10 cellular contexts compared by ENCODE assay signal in the genomic region with DNA sequence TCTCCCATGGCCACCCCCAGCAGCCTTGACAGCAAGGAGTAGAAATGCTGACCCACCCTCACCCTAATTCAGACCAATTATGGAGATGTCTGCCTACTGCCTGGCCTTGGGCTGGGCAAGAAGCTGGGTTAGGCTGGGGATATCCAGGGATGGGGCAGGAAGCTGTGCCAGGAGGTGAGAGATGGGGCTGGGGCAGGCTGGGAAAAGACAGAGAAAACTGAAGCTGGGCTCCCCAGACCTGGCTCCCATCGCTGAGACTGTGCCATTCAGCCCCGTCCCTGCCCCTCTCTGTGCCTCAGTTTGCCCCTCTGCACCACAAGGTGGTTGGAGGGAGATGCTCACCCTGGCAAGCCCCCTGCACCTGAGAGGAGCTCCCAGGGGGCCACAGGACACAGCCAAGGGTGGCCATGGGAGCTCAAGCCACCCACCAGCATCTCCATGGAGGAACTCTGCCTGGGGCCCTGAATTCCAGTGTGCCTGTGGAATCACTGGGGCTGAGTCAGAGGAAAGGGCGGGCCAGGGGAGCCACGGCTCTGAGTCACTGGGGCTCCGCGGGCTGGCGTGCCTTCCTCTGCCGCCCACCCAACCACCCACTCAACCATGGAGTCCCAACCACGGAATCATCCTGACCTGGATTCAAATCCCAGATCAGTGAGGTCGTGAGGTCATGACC. TPM values are rescaled to one million over a fixed set of nuclear protein-coding genes. Genes with fewer than 3 reads are reported as not detected.
DNase-seq lines count a peak whose midpoint lies in the region; ATAC-seq and TF ChIP-seq lines count a peak whose summit lies in the region.
"Had no signal": no experiment of that assay in that cellular context is flagged by ENCODE, and none has a peak within 500 bp of the region (broad histone marks: within the 10 kb centered on the region; RNA-seq: fewer than 3 reads in every experiment).

No MANE protein-coding gene starts in this region.

- POLR2A ChIA-PET in SK-N-SH (lab: Yijun Ruan, JAX) = no interaction called here

- H3K36me3 ChIP-seq in SK-N-SH (replicated peaks in 1 of 2; ENCODE audit: control insufficient read depth in 1 of 2, insufficient read depth in 2 of 2, low read length in 1 of 2) = no peaks in the 10 kb centered on the region
- no peaks in the 10 kb centered on the region for H3K36me3 ChIP-seq in tibial nerve

- ATAC-seq in left ventricle myocardium superior (peak; percentile 44), Right ventricle myocardium inferior (no peak), foreskin keratinocyte (peak; percentile 71), GM19023 (IDR thresholded peaks at IDR 0.05; ENCODE audit: unreplicated experiment) (no peak), GM18861 (IDR thresholded peaks at IDR 0.05; ENCODE audit: unreplicated experiment) (no peak), HG02852 (IDR thresholded peaks at IDR 0.05; ENCODE audit: unreplicated experiment) (no peak)

- no peaks in the 10 kb centered on the region for H4K20me1 ChIP-seq in SK-N-SH (ENCODE audit: insufficient read depth)

- DNase-seq in left ventricle myocardium superior (no peak), Right ventricle myocardium inferior (ENCODE audit: missing footprints) (no peak), SK-N-SH (peak; percentile 37), foreskin keratinocyte (peak; percentile 75 to 88), tibial nerve (ENCODE audit: low spot score in 2 of 2) (no peak)
- DNase-seq: DND-41, naive B cell had no signal

- H2AFZ ChIP-seq in SK-N-SH (ENCODE audit: low read depth) = peak overlapping the region; percentile 72; the same call in 1 of the 2 replicates

- H3K79me2 ChIP-seq in SK-N-SH (ENCODE audit: insufficient read depth) = no peaks in the 10 kb centered on the region

- H3F3A ChIP-seq in SK-N-SH (replicated peaks; ENCODE audit: insufficient read depth) = peaks cover 7% of the 10 kb centered on the region

- H3K9ac ChIP-seq in SK-N-SH = peak overlapping the region; percentile 43

- intact Hi-C loops in left ventricle myocardium superior (cut with micrococcal nuclease) = no loop called here
- intact Hi-C loops in Right ventricle myocardium inferior (cut with DNase I) = no loop called here

- TF ChIP-seq RAD21 in SK-N-SH (IDR thresholded peaks at IDR 0.05; ENCODE audit: low read length) = no peak

- H3K27ac ChIP-seq in SK-N-SH (ENCODE audit: low read depth in 2 of 2, low read length in 1 of 2) (peak overlapping the region in 1 of 2 experiments; percentile 80; a peak in 2 of 4 replicates), foreskin keratinocyte (peak overlapping the region; percentile 97), tibial nerve (peak overlapping the region in 3 of 4 donors; percentile 50 to 81 (median 52))

- H3K4me3 ChIP-seq in SK-N-SH (ENCODE audit: low read depth in 2 of 2, low read length in 1 of 2) = no peak overlapping the region
- no peak overlapping the region for H3K4me3 ChIP-seq in tibial nerve

- no peaks in the 10 kb centered on the region for H3K9me2 ChIP-seq in SK-N-SH

- peaks cover 3 to 12% of the 10 kb centered on the region in 2 experiments; a peak in 3 of 4 replicates for H3K4me1 ChIP-seq in SK-N-SH (ENCODE audit: control insufficient read depth in 1 of 2, insufficient read depth in 2 of 2, low read depth in 1 of 2, low read length in 1 of 2)
- H3K4me1 ChIP-seq in foreskin keratinocyte = peaks cover 33% of the 10 kb centered on the region
- H3K4me1 ChIP-seq in tibial nerve = peaks cover 0 to 33% (median 15%) of the 10 kb centered on the region in 4 donors

- peak overlapping the region; percentile 61 for H3K4me2 ChIP-seq in SK-N-SH

- no peak for TF ChIP-seq POLR2A in tibial nerve (IDR thresholded peaks at IDR 0.05)

- TF ChIP-seq EP300 in SK-N-SH (IDR thresholded peaks at IDR 0.05; ENCODE audit: borderline replicate concordance in 1 of 2, low read depth in 1 of 2, low read length in 1 of 2) (peak in 1 of 2 experiments; percentile 39; a peak in 1 of 4 replicates), tibial nerve (IDR thresholded peaks at IDR 0.05) (peak in 1 of 2 donors; percentile 27)

- TF ChIP-seq CTCF in SK-N-SH (IDR thresholded peaks at IDR 0.05) (no peak), foreskin keratinocyte (conservative IDR thresholded peaks at IDR 0.05) (no peak), tibial nerve (IDR thresholded peaks at IDR 0.05) (no peak)

- H3K27me3 ChIP-seq in SK-N-SH (ENCODE audit: insufficient read depth) = no peaks in the 10 kb centered on the region
- no peaks in the 10 kb centered on the region for H3K27me3 ChIP-seq in foreskin keratinocyte
- H3K27me3 ChIP-seq in tibial nerve = no peaks in the 10 kb centered on the region

- H3K9me3 ChIP-seq in SK-N-SH (no peaks in the 10 kb centered on the region), tibial nerve (no peaks in the 10 kb centered on the region)

- CTCF ChIA-PET in SK-N-SH (lab: Yijun Ruan, JAX) = interaction anchor here (0.7 to 1.5 kb wide), 2 partner anchors 14 to 42 kb away, joined by 3 to 5 read pairs; no protein-coding TSS in a partner anchor

- 29% methylated on average over 10 of the region's 10 CpGs for WGBS in SK-N-SH (ENCODE audit: low lambda C conversion rate)
- WGBS in tibial nerve, 2 donors = 18 to 40% methylated on average over 8 to 10 of the region's 10 CpGs

TF ChIP-seq in SK-N-SH, 30 proteins besides CTCF, POLR2A, EP300 and RAD21 (continues in another document):
- TF ChIP-seq GABPA (IDR thresholded peaks at IDR 0.05; ENCODE audit: low read depth) (peak; percentile 35; the same call in 1 of the 2 replicates), FOSL2 (IDR thresholded peaks at IDR 0.05; ENCODE audit: borderline replicate concordance, low read depth) (peak; percentile 97), TAF1 (IDR thresholded peaks at IDR 0.05; ENCODE audit: borderline replicate concordance, low read depth, low read length) (peak; percentile 28; the same call in 1 of the 2 replicates), TCF12 (IDR thresholded peaks at IDR 0.05) (peak; percentile 45), POLR2AphosphoS5 (IDR thresholded peaks at IDR 0.05; ENCODE audit: low read depth, low read length) (peak; percentile 41; the same call in 1 of the 2 replicates), MXI1 (IDR thresholded peaks at IDR 0.05; ENCODE audit: low read depth, low read length) (no peak), RXRA (IDR thresholded peaks at IDR 0.05; ENCODE audit: borderline replicate concordance, low read depth) (peak; percentile 69; the same call in 1 of the 2 replicates)
- TF ChIP-seq, protein P1, sequence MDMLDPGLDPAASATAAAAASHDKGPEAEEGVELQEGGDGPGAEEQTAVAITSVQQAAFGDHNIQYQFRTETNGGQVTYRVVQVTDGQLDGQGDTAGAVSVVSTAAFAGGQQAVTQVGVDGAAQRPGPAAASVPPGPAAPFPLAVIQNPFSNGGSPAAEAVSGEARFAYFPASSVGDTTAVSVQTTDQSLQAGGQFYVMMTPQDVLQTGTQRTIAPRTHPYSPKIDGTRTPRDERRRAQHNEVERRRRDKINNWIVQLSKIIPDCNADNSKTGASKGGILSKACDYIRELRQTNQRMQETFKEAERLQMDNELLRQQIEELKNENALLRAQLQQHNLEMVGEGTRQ (IDR thresholded peaks at IDR 0.05; ENCODE audit: borderline replicate concordance, low read depth, low read length) = no peak
- TF ChIP-seq, protein P2, sequence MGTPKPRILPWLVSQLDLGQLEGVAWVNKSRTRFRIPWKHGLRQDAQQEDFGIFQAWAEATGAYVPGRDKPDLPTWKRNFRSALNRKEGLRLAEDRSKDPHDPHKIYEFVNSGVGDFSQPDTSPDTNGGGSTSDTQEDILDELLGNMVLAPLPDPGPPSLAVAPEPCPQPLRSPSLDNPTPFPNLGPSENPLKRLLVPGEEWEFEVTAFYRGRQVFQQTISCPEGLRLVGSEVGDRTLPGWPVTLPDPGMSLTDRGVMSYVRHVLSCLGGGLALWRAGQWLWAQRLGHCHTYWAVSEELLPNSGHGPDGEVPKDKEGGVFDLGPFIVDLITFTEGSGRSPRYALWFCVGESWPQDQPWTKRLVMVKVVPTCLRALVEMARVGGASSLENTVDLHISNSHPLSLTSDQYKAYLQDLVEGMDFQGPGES (IDR thresholded peaks at IDR 0.05; ENCODE audit: low read depth, low read length) = no peak
- TF ChIP-seq, protein P3, sequence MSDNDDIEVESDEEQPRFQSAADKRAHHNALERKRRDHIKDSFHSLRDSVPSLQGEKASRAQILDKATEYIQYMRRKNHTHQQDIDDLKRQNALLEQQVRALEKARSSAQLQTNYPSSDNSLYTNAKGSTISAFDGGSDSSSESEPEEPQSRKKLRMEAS (IDR thresholded peaks at IDR 0.05; ENCODE audit: low read depth) = peak; percentile 65; the same call in 1 of the 2 replicates

RNA-seq across cellular contexts. Expression of a gene that starts 6.0 kb away (rescaled TPM):
- total RNA-seq in left ventricle myocardium superior (10.0 TPM), Right ventricle myocardium inferior (10.3 TPM), foreskin keratinocyte (116 and 130 TPM in 2 replicates), tibial nerve (10 to 100 TPM; 12.5 to 21.6 (median 17.0) TPM)
- polyA plus RNA-seq in SK-N-SH (2012; rRNA removed) (13.9 and 14.5 TPM in 2 replicates), foreskin keratinocyte (112 and 115 TPM in 2 replicates)
- polyA plus RNA-seq in SK-N-SH (2012; cell fraction: cytosol; rRNA removed) = 4.4 and 7.2 TPM in 2 replicates
- polyA plus RNA-seq in SK-N-SH (2012; cell fraction: nucleus; rRNA removed) = 27.9 and 29.5 TPM in 2 replicates

RNA-seq across cellular contexts. Expression of a gene that starts 35.1 kb away (rescaled TPM):
- total RNA-seq in left ventricle myocardium superior (14.6 TPM), Right ventricle myocardium inferior (17.7 TPM), foreskin keratinocyte (48.7 and 56.7 TPM in 2 replicates), tibial nerve (10 to 100 TPM; 28.4 to 53.4 (median 33.4) TPM)
- polyA plus RNA-seq in SK-N-SH (2012; rRNA removed) (11.5 and 24.9 TPM in 2 replicates), foreskin keratinocyte (72.7 and 84.9 TPM in 2 replicates)
- polyA plus RNA-seq in SK-N-SH (2012; cell fraction: cytosol; rRNA removed) = 8.9 and 15.8 TPM in 2 replicates
- 14.2 and 19.4 TPM in 2 replicates for polyA plus RNA-seq in SK-N-SH (2012; cell fraction: nucleus; rRNA removed)

RNA-seq across cellular contexts. Expression of a gene that starts 39.0 kb away (rescaled TPM):
- total RNA-seq in left ventricle myocardium superior (13.9 TPM), Right ventricle myocardium inferior (14.4 TPM), foreskin keratinocyte (4.2 and 5.5 TPM in 2 replicates), tibial nerve (10 to 100 TPM; 11.7 to 24.9 (median 19.4) TPM)
- polyA plus RNA-seq in SK-N-SH (2012; rRNA removed) (0.18 and 0.34 TPM in 2 replicates), foreskin keratinocyte (5.7 and 6.1 TPM in 2 replicates)
- 0.13 and 0.14 TPM in 2 replicates for polyA plus RNA-seq in SK-N-SH (2012; cell fraction: cytosol; rRNA removed)
- 1.4 and 2.6 TPM in 2 replicates for polyA plus RNA-seq in SK-N-SH (2012; cell fraction: nucleus; rRNA removed)

RNA-seq across cellular contexts. Expression of a gene that starts 54.7 kb away (rescaled TPM):
- total RNA-seq in left ventricle myocardium superior (not detected), Right ventricle myocardium inferior (0.60 TPM), foreskin keratinocyte (not detected in 2 replicates), tibial nerve (not detected)
- polyA plus RNA-seq in SK-N-SH (2012; rRNA removed) (not detected in 2 replicates), foreskin keratinocyte (not detected in 2 replicates)
- not detected in 2 replicates for polyA plus RNA-seq in SK-N-SH (2012; cell fraction: cytosol; rRNA removed)
- not detected in 2 replicates for polyA plus RNA-seq in SK-N-SH (2012; cell fraction: nucleus; rRNA removed)

Comparison
In these comparisons a context has a peak if more than half of its experiments do, and no peak if none do; other contexts are left out.
1. ATAC-seq: peak in left ventricle myocardium superior (single experiment) and foreskin keratinocyte (single experiment); none in Right ventricle myocardium inferior (single experiment), GM19023 (single experiment), GM18861 (single experiment) and HG02852 (single experiment).
2. DNase-seq: peak in SK-N-SH (single experiment) and foreskin keratinocyte (2 of 2); none in left ventricle myocardium superior (single experiment), Right ventricle myocardium inferior (single experiment) and tibial nerve (0 of 2).